In genomic region chr19:2475018-2475701, GRCh38 we compare ENCODE assay signal across 1 cellular context.
TF ChIP-seq lines count a peak whose summit lies in the region.

No MANE protein-coding gene starts in this region.

TF ChIP-seq in HEK293, 187 proteins besides CTCF, POLR2A, EP300 and RAD21 (continued from another document and continues in another):
- TF ChIP-seq ZSCAN18 (tag by site-specific recombination; IDR thresholded peaks at IDR 0.05) (0 out of 2 replicates have a peak, but pooled peaks have one; percentile 19), TRIM28 (IDR thresholded peaks at IDR 0.05; ENCODE audit: borderline replicate concordance, low read length) (no peak), ZNF23 (tag by site-specific recombination; IDR thresholded peaks at IDR 0.05; ENCODE audit: borderline replicate concordance) (no peak), ZNF704 (tag by site-specific recombination; IDR thresholded peaks at IDR 0.05) (no peak), EGR2 (tag by site-specific recombination; IDR thresholded peaks at IDR 0.05; ENCODE audit: low read depth) (peak; percentile 83), HOXC10 (CRISPR knock-in tag; IDR thresholded peaks at IDR 0.05) (no peak), ZBTB44 (tag by site-specific recombination; IDR thresholded peaks at IDR 0.05) (no peak), ZNF362 (tag by site-specific recombination; IDR thresholded peaks at IDR 0.05) (no peak), ZNF677 (tag by site-specific recombination; IDR thresholded peaks at IDR 0.05) (no peak), ZNF777 (tag by site-specific recombination; IDR thresholded peaks at IDR 0.05; ENCODE audit: borderline replicate concordance) (peak; percentile 81), ZNF366 (tag by site-specific recombination; conservative IDR thresholded peaks at IDR 0.05) (no peak), KLF9 (tag by site-specific recombination; IDR thresholded peaks at IDR 0.05; ENCODE audit: low read depth) (peak; percentile 83), TSHZ1 (tag by site-specific recombination; IDR thresholded peaks at IDR 0.05; ENCODE audit: borderline replicate concordance) (peak; percentile 48; the same call in 1 of the 2 replicates), MYNN (tag by site-specific recombination; IDR thresholded peaks at IDR 0.05; ENCODE audit: borderline replicate concordance) (no peak), ZNF223 (tag by site-specific recombination; IDR thresholded peaks at IDR 0.05) (no peak; the same call in 1 of the 2 replicates), ZNF658 (tag by site-specific recombination; IDR thresholded peaks at IDR 0.05) (no peak), ZNF221 (tag by site-specific recombination; IDR thresholded peaks at IDR 0.05; ENCODE audit: borderline replicate concordance) (no peak), ZNF513 (tag by site-specific recombination; IDR thresholded peaks at IDR 0.05) (no peak), PRDM4 (tag by site-specific recombination; IDR thresholded peaks at IDR 0.05) (peak; percentile 38; the same call in 1 of the 2 replicates), ZNF335 (tag by site-specific recombination; conservative IDR thresholded peaks at IDR 0.05) (peak; percentile 97), SETDB1 (IDR thresholded peaks at IDR 0.05; ENCODE audit: insufficient read length, low read length) (no peak), PATZ1 (tag by site-specific recombination; IDR thresholded peaks at IDR 0.05) (0 out of 2 replicates have a peak, but pooled peaks have one; percentile 25), ZNF133 (tag by site-specific recombination; IDR thresholded peaks at IDR 0.05) (no peak), BCL11B (tag by site-specific recombination; IDR thresholded peaks at IDR 0.05; ENCODE audit: low read depth) (peak; percentile 66; the same call in 1 of the 2 replicates), SP7 (tag by site-specific recombination; IDR thresholded peaks at IDR 0.05) (peak; percentile 75), ZNF138 (tag by site-specific recombination; IDR thresholded peaks at IDR 0.05; ENCODE audit: borderline replicate concordance) (no peak), YY1 (tag by site-specific recombination; IDR thresholded peaks at IDR 0.05) (peak; percentile 63; the same call in 1 of the 2 replicates), ZNF544 (tag by site-specific recombination; IDR thresholded peaks at IDR 0.05) (no peak), ZNF629 (tag by site-specific recombination; IDR thresholded peaks at IDR 0.05) (peak; percentile 52), ZNF266 (tag by site-specific recombination; IDR thresholded peaks at IDR 0.05; ENCODE audit: low read depth) (no peak), ZSCAN5A (tag by site-specific recombination; IDR thresholded peaks at IDR 0.05) (peak; percentile 91; the same call in 1 of the 2 replicates), ATF2 (tag by site-specific recombination; IDR thresholded peaks at IDR 0.05; ENCODE audit: low read depth) (0 out of 2 replicates have a peak, but pooled peaks have one; percentile 2), ZNF391 (tag by site-specific recombination; IDR thresholded peaks at IDR 0.05; ENCODE audit: borderline replicate concordance, low read depth) (peak; percentile 82), ZNF660 (tag by site-specific recombination; IDR thresholded peaks at IDR 0.05) (no peak), ZNF10 (tag by site-specific recombination; IDR thresholded peaks at IDR 0.05) (peak; percentile 8; the same call in 1 of the 2 replicates), SP3 (tag by site-specific recombination; IDR thresholded peaks at IDR 0.05) (no peak), ZNF707 (tag by site-specific recombination; IDR thresholded peaks at IDR 0.05) (no peak), ZNF645 (tag by site-specific recombination; IDR thresholded peaks at IDR 0.05) (no peak)
